Comparison of ENCODE assay signal across 8 cellular contexts in genomic region chr2:23824777-23825212, GRCh38.
DNase-seq lines count a peak whose midpoint lies in the region; TF ChIP-seq lines count a peak whose summit lies in the region.

No MANE protein-coding gene starts in this region.

- no peak overlapping the region for H4K91ac ChIP-seq in mesenchymal stem cell (ENCODE audit: low read length)

- peak overlapping the region; percentile 65 for H3K9ac ChIP-seq in mesenchymal stem cell (ENCODE audit: low read length)

- H3K23ac ChIP-seq in mesenchymal stem cell (ENCODE audit: low read length in 2 of 2): no peak overlapping the region

- CTCF ChIA-PET in PC-9 (lab: Charles Lee): interaction anchor here (0.6 to 1.3 kb wide), 9 partner anchors 9 to 260 kb away, joined by 3 to 9 read pairs (median 4); partner anchors contain the start of genes TP53I3 and WDCP

- H3K27me3 ChIP-seq in PC-9 (ENCODE audit: insufficient read depth, low read depth): no peaks in the 10 kb centered on the region
- no peaks in the 10 kb centered on the region for H3K27me3 ChIP-seq in mesenchymal stem cell (ENCODE audit: control insufficient read depth in 1 of 2, insufficient read depth in 1 of 2, low read length in 2 of 2)

- H3K9me2 ChIP-seq in PC-9 (ENCODE audit: insufficient read depth): no peaks in the 10 kb centered on the region

- intact Hi-C loops in PC-9 (cut with micrococcal nuclease; ENCODE audit: unreplicated experiment): loop anchor here (1.0 to 2.0 kb wide), 4 partner anchors 102 to 558 kb away; partner anchors contain the start of genes ATAD2B and TP53I3

- no peak overlapping the region for H3K18ac ChIP-seq in mesenchymal stem cell (ENCODE audit: low read depth in 1 of 2, low read length in 2 of 2)

- in situ Hi-C loops in G401 (cut with HindIII; ENCODE audit: low sequenced_read_pairs): no loop called here

- no peak overlapping the region for H3K4ac ChIP-seq in mesenchymal stem cell (ENCODE audit: low read depth in 1 of 2, low read length in 2 of 2)

- no peaks in the 10 kb centered on the region for H4K20me1 ChIP-seq in PC-9 (ENCODE audit: insufficient read depth)

- H2BK15ac ChIP-seq in mesenchymal stem cell (ENCODE audit: low read depth, poor library complexity, severe bottlenecking): no peak overlapping the region

- TF ChIP-seq CTCF in PC-9 (conservative IDR thresholded peaks at IDR 0.05): peak; percentile 88
- peak; percentile 68 for TF ChIP-seq CTCF in choroid plexus epithelial cell (conservative IDR thresholded peaks at IDR 0.05; ENCODE audit: low read depth, low read length)

- no peak overlapping the region for H2BK120ac ChIP-seq in mesenchymal stem cell (ENCODE audit: low read depth, low read length)

- no peaks in the 10 kb centered on the region for H3K79me2 ChIP-seq in PC-9 (ENCODE audit: low read depth)

- DNase-seq in AG08396 (ENCODE audit: low spot score): peak; percentile 28
- peak; percentile 60 for DNase-seq in G401 (ENCODE audit: low spot score)
- peak; percentile 56 for DNase-seq in HT1080 (ENCODE audit: low read depth)
- DNase-seq in PC-9: peak; percentile 17 to 41
- DNase-seq in choroid plexus epithelial cell (ENCODE audit: low read depth): peak; percentile 78
- peak; percentile 64 for DNase-seq in mesenchymal stem cell
- no peak for DNase-seq in T-helper 9 cell
- DNase-seq in GF-D8 (lab: John Stamatoyannopoulos, UW): no peak

- 87% methylated on average over 2 of the region's 2 CpGs for WGBS in mesenchymal stem cell

- H3K9me3 ChIP-seq in PC-9 (ENCODE audit: insufficient read depth, low read depth) (no peaks in the 10 kb centered on the region), mesenchymal stem cell (ENCODE audit: control insufficient read depth, low read length) (no peaks in the 10 kb centered on the region)

- POLR2A ChIA-PET in PC-9 (lab: Charles Lee; ENCODE audit: unreplicated experiment): interaction anchor here (0.6 kb wide), 1 partner anchor 1387 kb away, joined by 4 read pairs; no protein-coding TSS in a partner anchor

- no peaks in the 10 kb centered on the region; the same call in 1 of the 2 replicates for H3F3A ChIP-seq in PC-9 (ENCODE audit: insufficient read depth, low read depth)

- H3K4me2 ChIP-seq in PC-9: no peak overlapping the region
- H3K4me2 ChIP-seq in mesenchymal stem cell (ENCODE audit: low read length, poor library complexity, severe bottlenecking): no peak overlapping the region

- no peak overlapping the region for H4K8ac ChIP-seq in mesenchymal stem cell (ENCODE audit: low read length)

- H2AK5ac ChIP-seq in mesenchymal stem cell (ENCODE audit: low read length, severe bottlenecking): no peak overlapping the region

- no peak overlapping the region for H2AFZ ChIP-seq in PC-9
- H2AFZ ChIP-seq in mesenchymal stem cell (ENCODE audit: low read depth, low read length): no peak overlapping the region

- H3K36me3 ChIP-seq in PC-9 (ENCODE audit: low read depth) (no peaks in the 10 kb centered on the region), mesenchymal stem cell (ENCODE audit: control insufficient read depth in 1 of 2, insufficient read depth in 2 of 2, low read depth in 1 of 2, low read length in 2 of 2) (peaks cover 3 to 11% of the 10 kb centered on the region in 2 experiments)

- H3K4me3 ChIP-seq in PC-9 (no peak overlapping the region), choroid plexus epithelial cell (ENCODE audit: low read depth, low read length) (no peak overlapping the region), mesenchymal stem cell (ENCODE audit: insufficient read depth in 1 of 2, low read depth in 1 of 2, low read length in 2 of 2) (no peak overlapping the region)

- H2BK12ac ChIP-seq in mesenchymal stem cell (ENCODE audit: low read length in 2 of 2): no peak overlapping the region

- no peak overlapping the region for H3K14ac ChIP-seq in mesenchymal stem cell (ENCODE audit: low read length in 2 of 2)

- H3K4me1 ChIP-seq in PC-9 (replicated peaks; ENCODE audit: insufficient read depth) (peaks cover 18% of the 10 kb centered on the region), mesenchymal stem cell (ENCODE audit: control insufficient read depth, insufficient read depth, low read depth, low read length) (peaks cover 1% of the 10 kb centered on the region)

- H2BK5ac ChIP-seq in mesenchymal stem cell (ENCODE audit: low read depth, low read length, poor library complexity, severe bottlenecking): no peak overlapping the region

- H3K27ac ChIP-seq in PC-9 (no peak overlapping the region), mesenchymal stem cell (ENCODE audit: low read length, poor library complexity, severe bottlenecking) (no peak overlapping the region)

- H3K79me1 ChIP-seq in mesenchymal stem cell (replicated peaks; ENCODE audit: low read length, poor library complexity, severe bottlenecking): peaks cover 7% of the 10 kb centered on the region

- no TSS peak for BruUV-seq in PC-9 (replicated peaks; lab: Mats Ljungman, UMichigan)

Comparison
In these comparisons a context has a peak if more than half of its experiments do, and no peak if none do; other contexts are left out.
1. DNase-seq: peak in AG08396 (single experiment), G401 (single experiment), HT1080 (single experiment), PC-9 (2 of 2), choroid plexus epithelial cell (single experiment) and mesenchymal stem cell (single experiment); none in T-helper 9 cell (single experiment) and GF-D8 (single experiment).